17 cellular contexts compared by ENCODE assay signal in genomic region chr3:76138921-76139320, GRCh38.
A peak's percentile ranks its signal among the peaks of the same experiment; 100 is the strongest.
DNase-seq lines count a peak whose midpoint lies in the region; ATAC-seq and TF ChIP-seq lines count a peak whose summit lies in the region.
"Had no signal": no experiment of that assay in that cellular context is flagged by ENCODE, and none has a peak within 500 bp of the region (broad histone marks: within the 10 kb centered on the region; RNA-seq: fewer than 3 reads in every experiment).

No MANE protein-coding gene starts in this region.

- no peak overlapping the region for H3K4me3 Mint-ChIP-seq in CD4-positive, alpha-beta T cell
- H3K4me3 Mint-ChIP-seq: GM23338 had no signal

- WGBS in IMR-90 (ENCODE audit: extremely low coverage in 2 of 2, insufficient read length in 1 of 2), 2 experiments, result no CpG with 5 or more reads among the region's 2 CpGs

- no peak overlapping the region for H3K4me2 ChIP-seq in IMR-90 (ENCODE audit: low read depth, low read length)
- H3K4me2 ChIP-seq: GM23338 had no signal

- no peaks in the 10 kb centered on the region for H4K20me1 ChIP-seq in IMR-90 (ENCODE audit: insufficient read depth, low read length)

- no peaks in the 10 kb centered on the region for H3K36me3 ChIP-seq in IMR-90 (ENCODE audit: control insufficient read depth, insufficient read depth, low read length)
- H3K36me3 ChIP-seq in H7 (replicated peaks; ENCODE audit: control insufficient read depth, insufficient read depth, low read length), result no peaks in the 10 kb centered on the region
- H3K36me3 ChIP-seq: SJSA1 had no signal

- no peak overlapping the region for H3K56ac ChIP-seq in IMR-90 (ENCODE audit: extremely low read depth, insufficient read depth, low read length)

- no peak overlapping the region for H2BK120ac ChIP-seq in IMR-90 (ENCODE audit: low read depth, low read length)

- no peak overlapping the region for H4K5ac ChIP-seq in IMR-90 (ENCODE audit: low read depth, low read length)

- H2BK5ac ChIP-seq in IMR-90 (ENCODE audit: low read depth, low read length, poor library complexity, severe bottlenecking), result no peak overlapping the region

- H3K4ac ChIP-seq in IMR-90 (ENCODE audit: low read depth, low read length), result no peak overlapping the region

- no peak overlapping the region for H3K27ac ChIP-seq in IMR-90 (ENCODE audit: insufficient read depth, low read length)
- H3K27ac ChIP-seq in CD4-positive, alpha-beta T cell (ENCODE audit: low read depth, low read length), result no peak overlapping the region
- H3K27ac ChIP-seq: SJSA1 had no signal

- H3K4me1 ChIP-seq in IMR-90 (ENCODE audit: control insufficient read depth, insufficient read depth, low read length), result no peaks in the 10 kb centered on the region
- H3K4me1 ChIP-seq: SJSA1 had no signal

- POLR2A ChIA-PET in IMR-90 (lab: Charles Lee; ENCODE audit: unreplicated experiment), result no interaction called here
- POLR2A ChIA-PET in CD4-positive, alpha-beta T cell (lab: Charles Lee), result no interaction called here

- H3K27me3 ChIP-seq in IMR-90 (ENCODE audit: control insufficient read depth, insufficient read depth, low read length) (no peaks in the 10 kb centered on the region), H7 (ENCODE audit: control insufficient read depth, insufficient read depth, low read length) (no peaks in the 10 kb centered on the region)
- H3K27me3 ChIP-seq in CD4-positive, alpha-beta T cell (ENCODE audit: control insufficient read depth, insufficient read depth, low read length), result no peaks in the 10 kb centered on the region
- H3K27me3 ChIP-seq: SJSA1 had no signal

- H3K9me3 ChIP-seq in IMR-90 (ENCODE audit: control insufficient read depth, insufficient read depth, low read length), result no peaks in the 10 kb centered on the region
- no peaks in the 10 kb centered on the region for H3K9me3 ChIP-seq in CD4-positive, alpha-beta T cell (ENCODE audit: control insufficient read depth, low read length)
- H3K9me3 ChIP-seq: SJSA1 had no signal

- no peak overlapping the region for H4K8ac ChIP-seq in IMR-90 (ENCODE audit: low read depth in 2 of 2, low read length in 2 of 2)

- H3K9me3 Mint-ChIP-seq in CD4-positive, alpha-beta T cell, result peaks cover 8% of the 10 kb centered on the region
- H3K9me3 Mint-ChIP-seq: GM23338 had no signal

- H4K91ac ChIP-seq in IMR-90 (ENCODE audit: insufficient read depth, low read depth, low read length), result no peak overlapping the region

- H3K36me3 Mint-ChIP-seq in CD4-positive, alpha-beta T cell (ENCODE audit: low read depth), result no peaks in the 10 kb centered on the region

- H3K9ac ChIP-seq in IMR-90 (ENCODE audit: low read depth, low read length), result no peak overlapping the region

- no peaks in the 10 kb centered on the region for H3K9me1 ChIP-seq in IMR-90 (ENCODE audit: insufficient read depth, low read length)

- no peak for TF ChIP-seq RAD21 in IMR-90 (IDR thresholded peaks at IDR 0.05; ENCODE audit: low read length)

- DNase-seq in IMR-90 (peak; percentile 2), astrocyte of the spinal cord (ENCODE audit: low read depth, low spot score) (peak; percentile 64), iris pigment epithelial cell (ENCODE audit: low read depth) (peak; percentile 71), H7 (no peak)
- no peak for DNase-seq in activated CD4-positive, CD25-positive, alpha-beta regulatory T cell (lab: John Stamatoyannopoulos, UW)
- DNase-seq in CD4-positive, alpha-beta T cell, result no peak
- DNase-seq: C1 segment of cervical spinal cord, DND-41, GDM1, KBM-7, NCI-H1436, NCI-H2081, NCI-H510A, NCI-H774 had no signal

- no peak overlapping the region for H2AFZ ChIP-seq in IMR-90 (replicated peaks; ENCODE audit: low read length, poor library complexity)
- H2AFZ ChIP-seq: GM23338 had no signal

- H2BK15ac ChIP-seq in IMR-90 (ENCODE audit: low read depth, low read length), result no peak overlapping the region

- no peaks in the 10 kb centered on the region for H3K27me3 Mint-ChIP-seq in CD4-positive, alpha-beta T cell

- TF ChIP-seq CTCF in IMR-90 (conservative IDR thresholded peaks at IDR 0.05; ENCODE audit: low read depth, low read length), result no peak
- no peak for TF ChIP-seq CTCF in astrocyte of the spinal cord (IDR thresholded peaks at IDR 0.05; ENCODE audit: low read depth, low read length)
- no peak for TF ChIP-seq CTCF in CD4-positive, alpha-beta T cell (IDR thresholded peaks at IDR 0.05)

- H2AK5ac ChIP-seq in IMR-90 (ENCODE audit: low read depth, low read length), result no peak overlapping the region

- in situ Hi-C loops in IMR-90 (cut with MboI; ENCODE audit: low sequenced_read_pairs), result no loop called here
- in situ Hi-C loops in astrocyte of the spinal cord (cut with HindIII; ENCODE audit: low sequenced_read_pairs), result no loop called here

- dilution Hi-C loops in IMR-90 (cut with HindIII; ENCODE audit: low sequenced_read_pairs, unreplicated experiment), result no loop called here

- no peak overlapping the region for H3K14ac ChIP-seq in IMR-90 (replicated peaks; ENCODE audit: low read depth, low read length)

- ATAC-seq in IMR-90 (ENCODE audit: low read depth) (no peak), GM19452 (IDR thresholded peaks at IDR 0.05; ENCODE audit: unreplicated experiment) (no peak)
- ATAC-seq in CD4-positive, alpha-beta T cell (ENCODE audit: poor library complexity), result no peak
- ATAC-seq: GM23338 had no signal

- no peak overlapping the region for H3K23ac ChIP-seq in IMR-90 (ENCODE audit: low read depth, low read length)

- no peak overlapping the region for H3K18ac ChIP-seq in IMR-90 (ENCODE audit: low read depth, low read length)

- H2BK20ac ChIP-seq in IMR-90 (ENCODE audit: low read depth, low read length), result no peak overlapping the region

- H2AK9ac ChIP-seq in IMR-90 (replicated peaks; ENCODE audit: low read depth, low read length, poor library complexity), result no peak overlapping the region

- no peaks in the 10 kb centered on the region for H3K79me1 ChIP-seq in IMR-90 (ENCODE audit: low read depth in 1 of 2, low read length in 2 of 2)

- H3K4me1 Mint-ChIP-seq in CD4-positive, alpha-beta T cell (ENCODE audit: low read depth), result no peaks in the 10 kb centered on the region

- no peak for TF ChIP-seq POLR2A in IMR-90 (IDR thresholded peaks at IDR 0.05; ENCODE audit: low read depth, low read length)

- intact Hi-C loops in IMR-90 (cut with micrococcal nuclease), result no loop called here
- intact Hi-C loops in CD4-positive, alpha-beta T cell (cut with DNase I, micrococcal nuclease), result no loop called here

- no TSS peak for BruUV-seq in IMR-90 (replicated peaks; lab: Mats Ljungman, UMichigan)

- H3K4me3 ChIP-seq in IMR-90 (ENCODE audit: insufficient read depth, low read depth, low read length) (no peak overlapping the region), astrocyte of the spinal cord (ENCODE audit: low read depth, low read length) (no peak overlapping the region), H7 (ENCODE audit: insufficient read depth, low read depth, low read length) (no peak overlapping the region)
- H3K4me3 ChIP-seq: GM23338, SJSA1 had no signal

- CTCF ChIA-PET in IMR-90 (lab: Yijun Ruan, JAX), result no interaction called here
- CTCF ChIA-PET in CD4-positive, alpha-beta T cell (lab: Charles Lee), result no interaction called here

- no peak overlapping the region for H3K27ac Mint-ChIP-seq in CD4-positive, alpha-beta T cell
- H3K27ac Mint-ChIP-seq: GM23338 had no signal

TF ChIP-seq in IMR-90, 13 proteins besides CTCF, POLR2A, EP300 and RAD21:
- TF ChIP-seq RCOR1 (IDR thresholded peaks at IDR 0.05; ENCODE audit: insufficient replicate concordance, low read length) (no peak), MAFK (IDR thresholded peaks at IDR 0.05; ENCODE audit: low read depth, low read length) (no peak), MAZ (IDR thresholded peaks at IDR 0.05; ENCODE audit: borderline replicate concordance, low read depth, low read length) (no peak), RFX5 (IDR thresholded peaks at IDR 0.05; ENCODE audit: low read depth, low read length) (no peak), CEBPB (IDR thresholded peaks at IDR 0.05; ENCODE audit: low read depth, low read length) (no peak), BHLHE40 (IDR thresholded peaks at IDR 0.05; ENCODE audit: low read depth, low read length) (no peak), NFE2L2 (IDR thresholded peaks at IDR 0.05; ENCODE audit: low read depth, low read length) (no peak), MXI1 (IDR thresholded peaks at IDR 0.05; ENCODE audit: borderline replicate concordance, low read depth, low read length) (no peak), CHD1 (IDR thresholded peaks at IDR 0.05; ENCODE audit: low read depth, low read length) (no peak), ELK1 (IDR thresholded peaks at IDR 0.05; ENCODE audit: borderline replicate concordance, low read depth, low read length) (no peak), SMC3 (IDR thresholded peaks at IDR 0.05; ENCODE audit: low read depth, low read length) (no peak), FOS (IDR thresholded peaks at IDR 0.05; ENCODE audit: low read depth, low read length) (no peak)
- TF ChIP-seq, protein P1, sequence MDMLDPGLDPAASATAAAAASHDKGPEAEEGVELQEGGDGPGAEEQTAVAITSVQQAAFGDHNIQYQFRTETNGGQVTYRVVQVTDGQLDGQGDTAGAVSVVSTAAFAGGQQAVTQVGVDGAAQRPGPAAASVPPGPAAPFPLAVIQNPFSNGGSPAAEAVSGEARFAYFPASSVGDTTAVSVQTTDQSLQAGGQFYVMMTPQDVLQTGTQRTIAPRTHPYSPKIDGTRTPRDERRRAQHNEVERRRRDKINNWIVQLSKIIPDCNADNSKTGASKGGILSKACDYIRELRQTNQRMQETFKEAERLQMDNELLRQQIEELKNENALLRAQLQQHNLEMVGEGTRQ (IDR thresholded peaks at IDR 0.05; ENCODE audit: low read depth, low read length), result no peak

Comparison
In these comparisons a context has a peak if more than half of its experiments do, and no peak if none do; other contexts are left out.
1. DNase-seq: peak in IMR-90 (single experiment), astrocyte of the spinal cord (single experiment) and iris pigment epithelial cell (single experiment); none in activated CD4-positive, CD25-positive, alpha-beta regulatory T cell (0 of 4), CD4-positive, alpha-beta T cell (0 of 10) and H7 (single experiment).